In genomic region chr9:84390254-84390653, GRCh38 we compare ENCODE assay signal across 4 cellular contexts. TPM values are rescaled to one million over a fixed set of nuclear protein-coding genes. Genes with fewer than 3 reads are reported as not detected.
"Had no signal": no experiment of that assay in that cellular context is flagged by ENCODE, and none has a peak within 500 bp of the region (broad histone marks: within the 10 kb centered on the region; RNA-seq: fewer than 3 reads in every experiment).

No MANE protein-coding gene starts in this region.

RNA-seq across cellular contexts. Expression of gene SLC28A3, which starts 49.7 kb away (rescaled TPM):
- total RNA-seq: endothelial cell of umbilical vein; naive thymus-derived CD8-positive, alpha-beta T cell; SK-MEL-5 had no signal
- polyA plus RNA-seq: endothelial cell of umbilical vein; naive thymus-derived CD8-positive, alpha-beta T cell; right cardiac atrium had no signal
